Comparison of ENCODE assay signal across 10 cellular contexts in the genomic region with DNA sequence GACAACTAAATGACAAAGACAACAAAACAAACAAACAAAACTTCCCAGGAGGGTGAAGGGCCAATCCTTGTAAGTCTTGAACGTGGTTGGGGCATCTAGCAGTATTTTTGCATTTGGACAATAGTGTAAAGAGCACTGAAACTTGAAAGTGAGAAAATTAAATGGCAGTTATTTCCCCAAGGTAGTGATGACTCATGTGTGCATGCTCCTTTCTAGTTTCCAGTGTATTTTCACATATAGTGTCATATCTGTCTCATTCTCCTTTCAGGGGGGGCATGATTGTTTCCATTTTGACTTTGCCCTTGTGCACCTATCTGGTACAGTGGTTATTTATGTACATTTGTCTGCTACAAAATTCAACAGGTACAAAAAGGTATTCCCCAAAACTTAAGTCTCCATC. TPM values are rescaled to one million over a fixed set of nuclear protein-coding genes. Genes with fewer than 3 reads are reported as not detected.
DNase-seq lines count a peak whose midpoint lies in the region; ATAC-seq and TF ChIP-seq lines count a peak whose summit lies in the region.
"Had no signal": no experiment of that assay in that cellular context is flagged by ENCODE, and none has a peak within 500 bp of the region (broad histone marks: within the 10 kb centered on the region; RNA-seq: fewer than 3 reads in every experiment).

No MANE protein-coding gene starts in this region.

- H3K9me3 Mint-ChIP-seq in T-helper 1 cell treated with Interleukin-12 subunit alpha and Interleukin-12 subunit beta and Interleukin-4 antibody, amounts not matched to agents 30 μg/mL and 1 μg/mL, for 36 hours, result peaks cover 21% of the 10 kb centered on the region

- H3K27me3 ChIP-seq in heart right ventricle, result no peaks in the 10 kb centered on the region

- TF ChIP-seq CTCF in heart right ventricle (IDR thresholded peaks at IDR 0.05), result no peak

- WGBS in heart right ventricle, 2 donors, result 77 to 86% methylated on average over 1 of the region's 1 CpG

- peak; percentile 85 for ATAC-seq in GM18499 (IDR thresholded peaks at IDR 0.05; ENCODE audit: insufficient read depth, unreplicated experiment)
- peak; percentile 83 for ATAC-seq in GM19395 (IDR thresholded peaks at IDR 0.05; ENCODE audit: unreplicated experiment)
- peak; percentile 85 for ATAC-seq in HG02943 (IDR thresholded peaks at IDR 0.05; ENCODE audit: low read depth, unreplicated experiment)
- ATAC-seq in heart right ventricle, result no peak

- intact Hi-C loops in heart right ventricle (cut with DNase I), result no loop called here

- peaks cover 49% of the 10 kb centered on the region for H3K4me1 Mint-ChIP-seq in T-helper 1 cell treated with Interleukin-12 subunit alpha and Interleukin-12 subunit beta and Interleukin-4 antibody, amounts not matched to agents 30 μg/mL and 1 μg/mL, for 36 hours (ENCODE audit: low read depth)

- no peak overlapping the region for H3K27ac Mint-ChIP-seq in T-helper 1 cell treated with Interleukin-12 subunit alpha and Interleukin-12 subunit beta and Interleukin-4 antibody, amounts not matched to agents 30 μg/mL and 1 μg/mL, for 36 hours

- H3K27ac ChIP-seq in heart right ventricle, result no peak overlapping the region

- H3K4me3 Mint-ChIP-seq in T-helper 1 cell treated with Interleukin-12 subunit alpha and Interleukin-12 subunit beta and Interleukin-4 antibody, amounts not matched to agents 30 μg/mL and 1 μg/mL, for 36 hours, result peak overlapping the region; percentile 10

- H3K9me3 ChIP-seq in heart right ventricle, result no peaks in the 10 kb centered on the region

- H3K36me3 ChIP-seq in heart right ventricle, result no peaks in the 10 kb centered on the region

- H3K4me1 ChIP-seq in heart right ventricle, result peaks cover 0 to 35% (median 10%) of the 10 kb centered on the region in 9 donors

- no peak overlapping the region for H3K4me3 ChIP-seq in heart right ventricle

- H3K27me3 Mint-ChIP-seq in T-helper 1 cell treated with Interleukin-12 subunit alpha and Interleukin-12 subunit beta and Interleukin-4 antibody, amounts not matched to agents 30 μg/mL and 1 μg/mL, for 36 hours (ENCODE audit: low read depth), result no peaks in the 10 kb centered on the region

- no peak for DNase-seq in heart right ventricle
- DNase-seq in AG08396 (ENCODE audit: low spot score), result no peak
- DNase-seq in pons (ENCODE audit: low spot score), result no peak
- DNase-seq in KG1 (lab: John Stamatoyannopoulos, UW), result no peak
- DNase-seq: COR-L47, NCI-H187 had no signal

- peaks cover 17% of the 10 kb centered on the region for H3K36me3 Mint-ChIP-seq in T-helper 1 cell treated with Interleukin-12 subunit alpha and Interleukin-12 subunit beta and Interleukin-4 antibody, amounts not matched to agents 30 μg/mL and 1 μg/mL, for 36 hours (ENCODE audit: low read depth)

RNA-seq across cellular contexts. Expression of a gene that starts 39.5 kb away (rescaled TPM):
- total RNA-seq in heart right ventricle, result 10 to 100 TPM; 47.4 to 76.3 (median 58.2) TPM
- 10 to 100 TPM; 20.5 to 22.6 TPM for polyA plus RNA-seq in heart right ventricle

Comparison
In these comparisons a context has a peak if more than half of its experiments do, and no peak if none do; other contexts are left out.
1. ATAC-seq: peak in GM18499 (single experiment), GM19395 (single experiment) and HG02943 (single experiment); none in heart right ventricle (0 of 8).